8 cellular contexts compared by ENCODE assay signal in genomic region chrX:129925305-129926092, GRCh38. TPM values are rescaled to one million over a fixed set of nuclear protein-coding genes. Genes with fewer than 3 reads are reported as not detected.
DNase-seq lines count a peak whose midpoint lies in the region; ATAC-seq and TF ChIP-seq lines count a peak whose summit lies in the region.

No MANE protein-coding gene starts in this region.

- H3K36me3 ChIP-seq in adipocyte (ENCODE audit: control insufficient read depth, insufficient read depth, low read length, severe bottlenecking) (peaks cover 55% of the 10 kb centered on the region), left ventricle myocardium inferior (peaks cover 32% of the 10 kb centered on the region)

- peaks cover 18% of the 10 kb centered on the region for H3K9me3 ChIP-seq in adipocyte (ENCODE audit: control insufficient read depth, low read length)
- no peaks in the 10 kb centered on the region for H3K9me3 ChIP-seq in left ventricle myocardium inferior (replicated peaks)

- peaks cover 15% of the 10 kb centered on the region for H3K4me1 ChIP-seq in adipocyte (ENCODE audit: control insufficient read depth, insufficient read depth, low read length)
- H3K4me1 ChIP-seq in left ventricle myocardium inferior: no peaks in the 10 kb centered on the region

- intact Hi-C loops in left ventricle myocardium inferior (cut with micrococcal nuclease) (loop anchor here (10.0 kb wide), 2 partner anchors 99 to 139 kb away; no protein-coding TSS in a partner anchor), sciatic nerve (cut with DNase I) (loop anchor here (5.0 kb wide), 1 partner anchor 137 kb away; no protein-coding TSS in a partner anchor)

- peak; percentile 85 for ATAC-seq in sciatic nerve
- no peak for ATAC-seq in GM21825 (IDR thresholded peaks at IDR 0.05; ENCODE audit: unreplicated experiment)

- peak overlapping the region; percentile 19 for H3K9ac ChIP-seq in adipocyte (ENCODE audit: low read length)

- H3K27ac ChIP-seq in left ventricle myocardium inferior (replicated peaks): no peak overlapping the region

- peak; percentile 70 for DNase-seq in activated gamma-delta T cell treated with Interleukin-2 at 50 U/mL for 16 hours
- no peak for DNase-seq in activated gamma-delta T cell (lab: John Stamatoyannopoulos, UW)
- DNase-seq in LoVo (ENCODE audit: low spot score): peak; percentile 12
- peak; percentile 50 for DNase-seq in T follicular helper cell (ENCODE audit: low read depth)
- DNase-seq in adipocyte (ENCODE audit: low read depth): peak; percentile 85
- DNase-seq in left ventricle myocardium inferior: peak; percentile 41
- peak; percentile 82 for DNase-seq in sciatic nerve (ENCODE audit: low spot score)

- no peaks in the 10 kb centered on the region for H3K27me3 ChIP-seq in adipocyte (replicated peaks; ENCODE audit: control insufficient read depth, insufficient read depth, low read length)
- H3K27me3 ChIP-seq in left ventricle myocardium inferior (ENCODE audit: low read depth): no peaks in the 10 kb centered on the region

- no peak overlapping the region for H3K4me3 ChIP-seq in adipocyte (ENCODE audit: low read length)
- no peak overlapping the region for H3K4me3 ChIP-seq in left ventricle myocardium inferior

- peak; percentile 71 for TF ChIP-seq CTCF in left ventricle myocardium inferior (IDR thresholded peaks at IDR 0.05; ENCODE audit: borderline replicate concordance)

RNA-seq across cellular contexts. Expression of gene UTP14A, which starts 19.5 kb away (rescaled TPM):
- 7.5 TPM for total RNA-seq in left ventricle myocardium inferior
- total RNA-seq in sciatic nerve: 13.9 TPM

RNA-seq across cellular contexts. Expression of gene BCORL1, which starts 56.9 kb away (rescaled TPM):
- total RNA-seq in left ventricle myocardium inferior (8.2 TPM), sciatic nerve (25.1 TPM)
